Comparison of ENCODE assay signal across 1 cellular context in the genomic region with DNA sequence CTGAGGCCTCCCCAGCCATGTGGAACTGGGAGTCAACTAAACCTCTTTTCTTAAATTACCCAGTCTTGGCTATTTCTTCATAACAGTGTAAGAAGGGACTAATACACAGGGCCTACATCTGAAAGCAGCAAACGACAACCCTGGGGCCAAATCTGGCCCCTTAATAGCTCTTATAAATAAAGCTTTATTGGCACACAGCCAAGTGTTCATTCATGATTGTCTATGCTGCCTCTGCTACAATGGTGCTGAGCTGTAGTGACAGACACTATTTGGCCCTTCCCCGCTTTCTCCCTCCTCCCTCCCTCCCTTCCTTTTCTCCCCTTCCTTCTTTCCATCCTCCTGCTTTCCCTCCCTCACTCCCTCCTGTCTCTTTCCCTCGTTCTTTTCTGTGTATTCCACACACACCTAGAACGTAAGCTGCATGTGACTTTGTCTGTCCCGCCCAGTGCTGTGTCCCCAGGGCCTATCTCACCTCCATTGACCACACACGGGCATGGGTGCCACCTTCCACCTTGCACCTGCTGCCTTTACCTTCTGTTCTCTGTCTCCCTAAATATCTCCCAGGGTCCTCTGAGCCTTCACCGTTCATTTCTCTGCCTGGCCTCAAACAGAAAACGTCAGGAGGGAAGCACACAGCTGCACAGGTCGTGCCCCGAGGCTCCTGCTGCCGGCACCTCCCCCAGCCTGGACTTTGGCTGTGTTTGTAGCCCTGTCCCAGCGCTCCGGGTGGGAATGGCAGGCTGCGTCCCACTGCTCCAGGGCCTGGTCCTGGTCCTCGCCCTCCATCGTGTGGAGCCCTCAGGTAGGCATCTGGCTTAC.
TF ChIP-seq lines count a peak whose summit lies in the region.

A gene with protein sequence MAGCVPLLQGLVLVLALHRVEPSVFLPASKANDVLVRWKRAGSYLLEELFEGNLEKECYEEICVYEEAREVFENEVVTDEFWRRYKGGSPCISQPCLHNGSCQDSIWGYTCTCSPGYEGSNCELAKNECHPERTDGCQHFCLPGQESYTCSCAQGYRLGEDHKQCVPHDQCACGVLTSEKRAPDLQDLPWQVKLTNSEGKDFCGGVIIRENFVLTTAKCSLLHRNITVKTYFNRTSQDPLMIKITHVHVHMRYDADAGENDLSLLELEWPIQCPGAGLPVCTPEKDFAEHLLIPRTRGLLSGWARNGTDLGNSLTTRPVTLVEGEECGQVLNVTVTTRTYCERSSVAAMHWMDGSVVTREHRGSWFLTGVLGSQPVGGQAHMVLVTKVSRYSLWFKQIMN (plus strand): TSS at position 720 of the 819 bp plus-strand sequence. CDS start 13 bp downstream, at position 733.

TF ChIP-seq in liver, 16 proteins besides CTCF, POLR2A, EP300 and RAD21 (continued from another document):
- TF ChIP-seq, protein P1, sequence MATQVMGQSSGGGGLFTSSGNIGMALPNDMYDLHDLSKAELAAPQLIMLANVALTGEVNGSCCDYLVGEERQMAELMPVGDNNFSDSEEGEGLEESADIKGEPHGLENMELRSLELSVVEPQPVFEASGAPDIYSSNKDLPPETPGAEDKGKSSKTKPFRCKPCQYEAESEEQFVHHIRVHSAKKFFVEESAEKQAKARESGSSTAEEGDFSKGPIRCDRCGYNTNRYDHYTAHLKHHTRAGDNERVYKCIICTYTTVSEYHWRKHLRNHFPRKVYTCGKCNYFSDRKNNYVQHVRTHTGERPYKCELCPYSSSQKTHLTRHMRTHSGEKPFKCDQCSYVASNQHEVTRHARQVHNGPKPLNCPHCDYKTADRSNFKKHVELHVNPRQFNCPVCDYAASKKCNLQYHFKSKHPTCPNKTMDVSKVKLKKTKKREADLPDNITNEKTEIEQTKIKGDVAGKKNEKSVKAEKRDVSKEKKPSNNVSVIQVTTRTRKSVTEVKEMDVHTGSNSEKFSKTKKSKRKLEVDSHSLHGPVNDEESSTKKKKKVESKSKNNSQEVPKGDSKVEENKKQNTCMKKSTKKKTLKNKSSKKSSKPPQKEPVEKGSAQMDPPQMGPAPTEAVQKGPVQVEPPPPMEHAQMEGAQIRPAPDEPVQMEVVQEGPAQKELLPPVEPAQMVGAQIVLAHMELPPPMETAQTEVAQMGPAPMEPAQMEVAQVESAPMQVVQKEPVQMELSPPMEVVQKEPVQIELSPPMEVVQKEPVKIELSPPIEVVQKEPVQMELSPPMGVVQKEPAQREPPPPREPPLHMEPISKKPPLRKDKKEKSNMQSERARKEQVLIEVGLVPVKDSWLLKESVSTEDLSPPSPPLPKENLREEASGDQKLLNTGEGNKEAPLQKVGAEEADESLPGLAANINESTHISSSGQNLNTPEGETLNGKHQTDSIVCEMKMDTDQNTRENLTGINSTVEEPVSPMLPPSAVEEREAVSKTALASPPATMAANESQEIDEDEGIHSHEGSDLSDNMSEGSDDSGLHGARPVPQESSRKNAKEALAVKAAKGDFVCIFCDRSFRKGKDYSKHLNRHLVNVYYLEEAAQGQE (IDR thresholded peaks at IDR 0.05): peak; percentile 86
- no peak for TF ChIP-seq JUND (IDR thresholded peaks at IDR 0.05)
